8 cellular contexts compared by ENCODE assay signal in the genomic region with DNA sequence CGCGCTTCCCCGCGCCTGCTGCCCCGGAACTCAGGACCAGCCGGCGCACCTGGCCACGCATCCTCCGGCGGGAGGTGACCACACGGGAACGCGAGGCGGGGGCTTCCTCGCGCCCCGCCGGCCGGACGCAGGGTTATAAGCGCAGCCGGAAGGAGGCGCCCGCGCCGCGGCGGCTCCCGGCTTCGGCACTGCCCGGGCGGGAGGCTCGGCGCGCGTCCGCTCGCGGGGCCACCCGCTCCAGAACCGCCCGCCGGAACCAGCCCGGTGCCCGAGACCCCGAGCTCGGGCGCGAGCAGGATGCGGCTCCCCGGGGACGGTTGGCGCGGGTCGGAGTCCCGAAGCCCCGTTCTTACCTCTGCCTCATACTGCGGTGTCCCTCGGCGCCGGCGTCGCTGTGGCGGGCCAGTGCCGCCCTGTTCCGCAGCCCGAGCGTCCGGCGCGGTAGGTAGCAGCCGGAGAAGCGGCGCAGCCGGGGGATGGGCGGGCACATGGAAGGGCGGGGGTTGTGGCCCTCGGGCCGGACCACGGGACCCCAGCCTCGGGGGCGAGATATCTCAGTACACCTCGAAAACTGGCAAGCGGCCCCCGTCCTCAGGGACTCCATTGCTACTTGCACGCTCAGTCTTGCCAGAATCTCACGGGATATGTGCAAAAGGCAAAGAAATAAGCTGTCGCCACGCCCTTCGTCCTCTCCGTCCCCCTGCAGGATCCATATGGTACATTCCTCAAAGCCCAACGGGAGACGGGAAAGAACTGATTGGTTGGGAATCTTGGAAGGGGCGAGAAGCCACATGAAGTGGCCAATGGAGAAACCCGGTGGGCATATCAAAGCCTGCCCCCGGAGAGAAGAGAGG. TPM values are rescaled to one million over a fixed set of nuclear protein-coding genes. Genes with fewer than 3 reads are reported as not detected.
DNase-seq lines count a peak whose midpoint lies in the region; ATAC-seq, FAIRE-seq and TF ChIP-seq lines count a peak whose summit lies in the region.

No MANE protein-coding gene starts in this region.

- H3K27ac Mint-ChIP-seq in activated naive CD4-positive, alpha-beta T cell treated with anti-CD3 and anti-CD28 coated beads, Interleukin-2, amount 50 U/mL, for 72 hours = peak overlapping the region; percentile 93 to 99

- peak; percentile 39 for ATAC-seq in GM18511 (IDR thresholded peaks at IDR 0.05; ENCODE audit: unreplicated experiment)
- peak; percentile 59 to 85 for ATAC-seq in activated naive CD4-positive, alpha-beta T cell treated with anti-CD3 and anti-CD28 coated beads, Interleukin-2, amount 50 U/mL, for 72 hours

- H3K36me3 Mint-ChIP-seq in activated naive CD4-positive, alpha-beta T cell treated with anti-CD3 and anti-CD28 coated beads, Interleukin-2, amount 50 U/mL, for 72 hours = peaks cover 0 to 6% of the 10 kb centered on the region in 2 donors

- peak overlapping the region; percentile 78 for H3K9ac ChIP-seq in neural cell (ENCODE audit: low read length)

- H3K9me3 Mint-ChIP-seq in activated naive CD4-positive, alpha-beta T cell treated with anti-CD3 and anti-CD28 coated beads, Interleukin-2, amount 50 U/mL, for 72 hours = no peaks in the 10 kb centered on the region

- peak; percentile 47 for TF ChIP-seq RAD21 in neural cell (conservative IDR thresholded peaks at IDR 0.05)

- no peaks in the 10 kb centered on the region for H3K27me3 ChIP-seq in neural cell (ENCODE audit: insufficient read depth, low read depth, low read length)

- peak; percentile 15 for TF ChIP-seq EP300 in neural cell (conservative IDR thresholded peaks at IDR 0.05; ENCODE audit: poor library complexity, severe bottlenecking)

- no peak for FAIRE-seq in frontal cortex (lab: Jason Lieb, UNC)

- peaks cover 27% of the 10 kb centered on the region for H3K79me2 ChIP-seq in neural cell (replicated peaks; ENCODE audit: insufficient read depth, low read length)

- H3K4me2 ChIP-seq in neural cell (ENCODE audit: low read length) = no peak overlapping the region

- no peaks in the 10 kb centered on the region for H3K9me3 ChIP-seq in neural cell (ENCODE audit: low read length)

- H3K27ac ChIP-seq in neural cell (ENCODE audit: low read length) (peak overlapping the region; percentile 88), substantia nigra (ENCODE audit: low read depth, low read length, poor library complexity, severe bottlenecking) (peak overlapping the region; percentile 86)

- TF ChIP-seq CTCF in neural cell (IDR thresholded peaks at IDR 0.05; ENCODE audit: poor library complexity, severe bottlenecking) = peak; percentile 66

- no peaks in the 10 kb centered on the region for H3F3A ChIP-seq in neural cell (ENCODE audit: insufficient read depth, low read length, poor library complexity, severe bottlenecking)

- no peak overlapping the region for H2AFZ ChIP-seq in neural cell (ENCODE audit: low read depth, low read length)

- peak; percentile 91 for DNase-seq in 8988T
- DNase-seq in NCI-H1048 (lab: John Stamatoyannopoulos, UW) = peak; percentile 88
- peak; percentile 99 for DNase-seq in SK-N-DZ (ENCODE audit: low spot score)
- peak; percentile 69 to 82 for DNase-seq in activated naive CD4-positive, alpha-beta T cell treated with anti-CD3 and anti-CD28 coated beads, Interleukin-2, amount 50 U/mL, for 72 hours (ENCODE audit: low spot score in 2 of 2)
- DNase-seq in frontal cortex (ENCODE audit: low spot score in 2 of 2) = peak; percentile 94 to 95
- peak; percentile 64 to 97 (median 88) for DNase-seq in substantia nigra (lab: John Stamatoyannopoulos, UW)

- no peaks in the 10 kb centered on the region for H3K36me3 ChIP-seq in neural cell (ENCODE audit: insufficient read depth, low read length)

- peaks cover 10% of the 10 kb centered on the region for H4K20me1 ChIP-seq in neural cell (ENCODE audit: insufficient read depth)

- H3K9me2 ChIP-seq in neural cell (ENCODE audit: insufficient read depth, low read length) = no peaks in the 10 kb centered on the region

- peak overlapping the region; percentile 88 for H3K4me3 ChIP-seq in neural cell (ENCODE audit: low read length)

TF ChIP-seq in neural cell, 6 proteins besides CTCF, POLR2A, EP300 and RAD21:
- peak; percentile 73 for TF ChIP-seq POLR2AphosphoS5 (IDR thresholded peaks at IDR 0.05)
- no peak for TF ChIP-seq EZH2 (IDR thresholded peaks at IDR 0.05; ENCODE audit: borderline replicate concordance, insufficient read depth, low read length, poor library complexity, severe bottlenecking)
- TF ChIP-seq, protein P1, sequence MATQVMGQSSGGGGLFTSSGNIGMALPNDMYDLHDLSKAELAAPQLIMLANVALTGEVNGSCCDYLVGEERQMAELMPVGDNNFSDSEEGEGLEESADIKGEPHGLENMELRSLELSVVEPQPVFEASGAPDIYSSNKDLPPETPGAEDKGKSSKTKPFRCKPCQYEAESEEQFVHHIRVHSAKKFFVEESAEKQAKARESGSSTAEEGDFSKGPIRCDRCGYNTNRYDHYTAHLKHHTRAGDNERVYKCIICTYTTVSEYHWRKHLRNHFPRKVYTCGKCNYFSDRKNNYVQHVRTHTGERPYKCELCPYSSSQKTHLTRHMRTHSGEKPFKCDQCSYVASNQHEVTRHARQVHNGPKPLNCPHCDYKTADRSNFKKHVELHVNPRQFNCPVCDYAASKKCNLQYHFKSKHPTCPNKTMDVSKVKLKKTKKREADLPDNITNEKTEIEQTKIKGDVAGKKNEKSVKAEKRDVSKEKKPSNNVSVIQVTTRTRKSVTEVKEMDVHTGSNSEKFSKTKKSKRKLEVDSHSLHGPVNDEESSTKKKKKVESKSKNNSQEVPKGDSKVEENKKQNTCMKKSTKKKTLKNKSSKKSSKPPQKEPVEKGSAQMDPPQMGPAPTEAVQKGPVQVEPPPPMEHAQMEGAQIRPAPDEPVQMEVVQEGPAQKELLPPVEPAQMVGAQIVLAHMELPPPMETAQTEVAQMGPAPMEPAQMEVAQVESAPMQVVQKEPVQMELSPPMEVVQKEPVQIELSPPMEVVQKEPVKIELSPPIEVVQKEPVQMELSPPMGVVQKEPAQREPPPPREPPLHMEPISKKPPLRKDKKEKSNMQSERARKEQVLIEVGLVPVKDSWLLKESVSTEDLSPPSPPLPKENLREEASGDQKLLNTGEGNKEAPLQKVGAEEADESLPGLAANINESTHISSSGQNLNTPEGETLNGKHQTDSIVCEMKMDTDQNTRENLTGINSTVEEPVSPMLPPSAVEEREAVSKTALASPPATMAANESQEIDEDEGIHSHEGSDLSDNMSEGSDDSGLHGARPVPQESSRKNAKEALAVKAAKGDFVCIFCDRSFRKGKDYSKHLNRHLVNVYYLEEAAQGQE (IDR thresholded peaks at IDR 0.05; ENCODE audit: borderline replicate concordance) = peak; percentile 61
- peak; percentile 70 for TF ChIP-seq TAF1 (IDR thresholded peaks at IDR 0.05; ENCODE audit: low read depth)
- peak; percentile 74 for TF ChIP-seq MXI1 (conservative IDR thresholded peaks at IDR 0.05; ENCODE audit: poor library complexity, severe bottlenecking)
- TF ChIP-seq SMC3 (conservative IDR thresholded peaks at IDR 0.05; ENCODE audit: poor library complexity) = peak; percentile 48

RNA-seq across cellular contexts. Expression of gene MICAL3, which starts 23.1 kb away (rescaled TPM):
- 13.9 and 17.8 TPM in 2 replicates for polyA plus RNA-seq in SK-N-DZ (2014; cell fraction: cytosol; rRNA removed)
- polyA plus RNA-seq in SK-N-DZ (2014; cell fraction: nucleus; rRNA removed) = 12.3 and 33.7 TPM in 2 replicates
- total RNA-seq in activated naive CD4-positive, alpha-beta T cell treated with anti-CD3 and anti-CD28 coated beads, Interleukin-2, amount 50 U/mL, for 72 hours = 10 to 100 TPM; 19.5 to 30.2 TPM
- total RNA-seq in frontal cortex = 44.8 TPM
- polyA plus RNA-seq in neural cell = 28.1 and 30.4 TPM in 2 replicates
- 83.8 and 92.1 TPM in 2 replicates for polyA minus RNA-seq in neural cell

Comparison
In these comparisons a context has a peak if more than half of its experiments do, and no peak if none do; other contexts are left out.
1. Peak in every context shown above with its lines: DNase-seq, ATAC-seq, H3K4me3 ChIP-seq and H3K27ac ChIP-seq.